In genomic region chr4:170323623-170324022, GRCh38 we compare ENCODE assay signal across 7 cellular contexts.
"Had no signal": no experiment of that assay in that cellular context is flagged by ENCODE, and none has a peak within 500 bp of the region (broad histone marks: within the 10 kb centered on the region; RNA-seq: fewer than 3 reads in every experiment).

No MANE protein-coding gene starts in this region.

- DNase-seq: GDM1, GF-D8 had no signal

- FAIRE-seq: G401.6, GM12891, GM12892, GM18507, GM19239 had no signal
